ENCODE assay signal across 8 cellular contexts in genomic region chr7:1459512-1459892, GRCh38. TPM values are rescaled to one million over a fixed set of nuclear protein-coding genes. Genes with fewer than 3 reads are reported as not detected.
DNase-seq lines count a peak whose midpoint lies in the region; ATAC-seq and TF ChIP-seq lines count a peak whose summit lies in the region.

No MANE protein-coding gene starts in this region.

- no peak for TF ChIP-seq POLR2A in NB4 (IDR thresholded peaks at IDR 0.05; ENCODE audit: extremely low read depth, insufficient read length)
- no peak for TF ChIP-seq POLR2A in testis (IDR thresholded peaks at IDR 0.05)

- no peak overlapping the region for H3K4me3 Mint-ChIP-seq in glutamatergic neuron (ENCODE audit: unreplicated experiment)
- H3K4me3 Mint-ChIP-seq in osteocyte (ENCODE audit: unreplicated experiment) = no peak overlapping the region

- no peaks in the 10 kb centered on the region for H3K27me3 ChIP-seq in testis

- intact Hi-C loops in testis (cut with DNase I; ENCODE audit: low total_unique reads) = no loop called here

- ATAC-seq in HG02588 (IDR thresholded peaks at IDR 0.05; ENCODE audit: unreplicated experiment) = peak; percentile 94
- peak; percentile 87 for ATAC-seq in SK-N-SH treated with all-trans-retinoic acid at 6 μM for 48 hours
- ATAC-seq in activated naive CD4-positive, alpha-beta T cell treated with anti-CD3 and anti-CD28 coated beads, Interleukin-2, amount 50 U/mL, for 72 hours = peak; percentile 93 to 96

- H3K9me3 Mint-ChIP-seq in activated naive CD4-positive, alpha-beta T cell treated with anti-CD3 and anti-CD28 coated beads, Interleukin-2, amount 50 U/mL, for 72 hours = no peaks in the 10 kb centered on the region
- H3K9me3 Mint-ChIP-seq in glutamatergic neuron (ENCODE audit: unreplicated experiment) (peaks cover 2% of the 10 kb centered on the region), osteocyte (ENCODE audit: unreplicated experiment) (no peaks in the 10 kb centered on the region)

- H3K27ac ChIP-seq in testis = peak overlapping the region in 1 of 2 donors; percentile 71

- WGBS in testis, 2 donors = 0% methylated on average over 20 of the region's 35 CpGs

- H3K4me3 ChIP-seq in NB4 (ENCODE audit: low read depth, low read length) = no peak overlapping the region
- H3K4me3 ChIP-seq in testis = peak overlapping the region; percentile 58 to 68

- H3K4me1 ChIP-seq in testis = peaks cover 23% of the 10 kb centered on the region

- H3K36me3 ChIP-seq in testis (ENCODE audit: low read depth, missing control alignments) = no peaks in the 10 kb centered on the region

- peaks cover 3% of the 10 kb centered on the region for H3K4me1 Mint-ChIP-seq in glutamatergic neuron (ENCODE audit: low read depth, unreplicated experiment)
- H3K4me1 Mint-ChIP-seq in osteocyte (ENCODE audit: unreplicated experiment) = peaks cover 53% of the 10 kb centered on the region

- no peak overlapping the region for H3K27ac Mint-ChIP-seq in activated naive CD4-positive, alpha-beta T cell treated with anti-CD3 and anti-CD28 coated beads, Interleukin-2, amount 50 U/mL, for 72 hours
- H3K27ac Mint-ChIP-seq in glutamatergic neuron (ENCODE audit: unreplicated experiment) (no peak overlapping the region), osteocyte (ENCODE audit: unreplicated experiment) (no peak overlapping the region)

- H3K36me3 Mint-ChIP-seq in activated naive CD4-positive, alpha-beta T cell treated with anti-CD3 and anti-CD28 coated beads, Interleukin-2, amount 50 U/mL, for 72 hours = no peaks in the 10 kb centered on the region
- no peaks in the 10 kb centered on the region for H3K36me3 Mint-ChIP-seq in glutamatergic neuron (ENCODE audit: unreplicated experiment)
- no peaks in the 10 kb centered on the region for H3K36me3 Mint-ChIP-seq in osteocyte (ENCODE audit: unreplicated experiment)

- H3K9me3 ChIP-seq in testis = no peaks in the 10 kb centered on the region

- DNase-seq in GM03348 (ENCODE audit: low spot score) (peak; percentile 100), NB4 (ENCODE audit: low read depth) (peak; percentile 99), glutamatergic neuron (peak; percentile 100), osteocyte (ENCODE audit: extremely low spot score, unreplicated experiment) (peak; percentile 100), testis (peak; percentile 99)
- DNase-seq in activated naive CD4-positive, alpha-beta T cell treated with anti-CD3 and anti-CD28 coated beads, Interleukin-2, amount 50 U/mL, for 72 hours (ENCODE audit: low spot score in 2 of 2) = peak; percentile 98 to 99

- TF ChIP-seq CTCF in NB4 (IDR thresholded peaks at IDR 0.05; ENCODE audit: low read depth, low read length) (no peak), glutamatergic neuron (IDR thresholded peaks at IDR 0.05; ENCODE audit: partially characterized antibody, unreplicated experiment) (no peak), osteocyte (IDR thresholded peaks at IDR 0.05) (no peak), testis (IDR thresholded peaks at IDR 0.05) (no peak)

- H3K27me3 Mint-ChIP-seq in glutamatergic neuron (ENCODE audit: unreplicated experiment) (peaks cover 3% of the 10 kb centered on the region), osteocyte (ENCODE audit: unreplicated experiment) (no peaks in the 10 kb centered on the region)

TF ChIP-seq in SK-N-SH treated with all-trans-retinoic acid at 6 μM for 48 hours, 23 proteins besides CTCF, POLR2A, EP300 and RAD21 (continues in another document):
- TF ChIP-seq ISL1 (CRISPR knock-in tag; IDR thresholded peaks at IDR 0.05) (no peak), TOX (CRISPR knock-in tag; IDR thresholded peaks at IDR 0.05; ENCODE audit: borderline replicate concordance) (no peak), PATZ1 (CRISPR knock-in tag; IDR thresholded peaks at IDR 0.05; ENCODE audit: borderline replicate concordance) (no peak), CREB5 (CRISPR knock-in tag; IDR thresholded peaks at IDR 0.05; ENCODE audit: low read depth) (no peak), OSR1 (CRISPR knock-in tag; IDR thresholded peaks at IDR 0.05) (no peak), PPARA (CRISPR knock-in tag; IDR thresholded peaks at IDR 0.05; ENCODE audit: borderline replicate concordance) (no peak), ZNF8 (CRISPR knock-in tag; IDR thresholded peaks at IDR 0.05) (no peak), TCF4 (CRISPR knock-in tag; IDR thresholded peaks at IDR 0.05; ENCODE audit: borderline replicate concordance) (no peak), ZNF70 (CRISPR knock-in tag; IDR thresholded peaks at IDR 0.05) (no peak), SNAI2 (CRISPR knock-in tag; IDR thresholded peaks at IDR 0.05) (no peak), ESRRG (CRISPR knock-in tag; IDR thresholded peaks at IDR 0.05) (no peak), BACH2 (CRISPR knock-in tag; IDR thresholded peaks at IDR 0.05; ENCODE audit: borderline replicate concordance) (no peak), ZNF565 (CRISPR knock-in tag; conservative IDR thresholded peaks at IDR 0.05; ENCODE audit: low read depth) (no peak), TSHZ2 (CRISPR knock-in tag; IDR thresholded peaks at IDR 0.05) (no peak), RARB (CRISPR knock-in tag; IDR thresholded peaks at IDR 0.05) (no peak), ZC3H10 (CRISPR knock-in tag; IDR thresholded peaks at IDR 0.05) (no peak)

RNA-seq across cellular contexts. Expression of gene MICALL2, which starts 0.2 kb away (rescaled TPM):
- 1 to 10 TPM; 1.4 to 9.1 TPM for total RNA-seq in activated naive CD4-positive, alpha-beta T cell treated with anti-CD3 and anti-CD28 coated beads, Interleukin-2, amount 50 U/mL, for 72 hours
- 28.0 TPM for total RNA-seq in glutamatergic neuron (ENCODE audit: unreplicated experiment)
- total RNA-seq in osteocyte = 55.9 and 63.1 TPM in 2 replicates
- total RNA-seq in testis = 10 to 100 TPM; 29.4 to 39.4 TPM
- 13.4 TPM for polyA plus RNA-seq in testis (ENCODE audit: insufficient read depth, low read depth, low replicate concordance)

RNA-seq across cellular contexts. Expression of gene INTS1, which starts 44.7 kb away (rescaled TPM):
- total RNA-seq in activated naive CD4-positive, alpha-beta T cell treated with anti-CD3 and anti-CD28 coated beads, Interleukin-2, amount 50 U/mL, for 72 hours = 10 to 100 TPM; 84.6 to 85.0 TPM
- total RNA-seq in glutamatergic neuron (ENCODE audit: unreplicated experiment) = 108 TPM
- total RNA-seq in osteocyte = 111 and 121 TPM in 2 replicates
- total RNA-seq in testis = 100 to 1,000 TPM; 142 to 185 TPM
- 142 TPM for polyA plus RNA-seq in testis (ENCODE audit: insufficient read depth, low read depth, low replicate concordance)
